In the genomic region with DNA sequence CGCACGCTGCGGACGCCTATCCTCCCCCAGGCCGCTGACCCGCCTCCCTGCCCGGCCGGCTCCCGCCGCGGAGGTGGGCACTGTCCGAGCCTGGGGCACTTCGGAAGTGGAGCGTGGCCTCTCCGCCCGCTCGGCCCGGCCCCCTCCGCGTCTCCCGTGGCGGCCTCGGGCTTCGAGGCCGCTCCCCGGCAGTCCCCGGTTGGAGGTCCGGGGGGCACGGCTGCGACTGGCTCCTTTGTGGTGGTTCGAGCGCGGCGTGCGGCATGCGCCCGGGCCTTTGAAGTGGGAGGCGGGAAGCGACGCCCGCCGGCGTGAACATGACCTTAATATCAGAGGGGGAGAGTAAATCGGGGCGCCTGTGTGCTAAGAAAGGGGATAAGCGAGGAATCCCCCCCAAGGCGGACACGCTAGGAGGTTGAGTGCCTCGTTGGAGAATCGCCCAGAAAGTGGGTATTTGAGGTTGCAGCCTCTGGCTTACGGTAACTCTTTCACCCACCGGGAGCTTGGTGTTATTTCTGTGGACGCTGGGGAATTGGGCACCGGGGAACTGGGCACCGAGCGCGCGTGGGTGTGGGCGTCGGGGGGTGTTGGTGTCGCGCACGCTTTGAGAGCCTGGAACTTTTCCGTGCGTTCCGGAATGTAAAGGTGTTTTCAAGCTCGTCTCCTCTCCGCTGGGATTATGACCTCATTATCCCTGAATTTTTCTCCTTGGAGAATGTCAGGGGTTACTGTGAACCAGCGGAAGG, we compare ENCODE assay signal across 8 cellular contexts. TPM values are rescaled to one million over a fixed set of nuclear protein-coding genes. Genes with fewer than 3 reads are reported as not detected.
DNase-seq lines count a peak whose midpoint lies in the region; ATAC-seq, FAIRE-seq and TF ChIP-seq lines count a peak whose summit lies in the region.

No MANE protein-coding gene starts in this region.

- peak overlapping the region; percentile 90 for H3K4me3 Mint-ChIP-seq in activated T-cell treated with anti-CD3 and anti-CD28 coated beads, Interleukin-2, amount 50 U/mL, for 4 hours

- DNase-seq in GM12892 (ENCODE audit: insufficient read length) (peak; percentile 34), HFF-Myc (ENCODE audit: extremely low read depth, low read depth) (no peak), NB4 (ENCODE audit: low read depth) (peak; percentile 38), fibroblast of lung (ENCODE audit: low read depth in 2 of 2) (peak; percentile 5 to 13), vagina (ENCODE audit: extremely low spot score in 2 of 2) (no peak), kidney glomerular epithelial cell (lab: John Stamatoyannopoulos, UW) (no peak)
- peak; percentile 23 for DNase-seq in activated T-cell treated with anti-CD3 and anti-CD28 coated beads, Interleukin-2, amount 50 U/mL, for 4 hours

- peak overlapping the region; percentile 57 for H3K4me2 ChIP-seq in fibroblast of lung (ENCODE audit: extremely low read depth, insufficient read depth, low read length)

- no peaks in the 10 kb centered on the region for H3K27me3 ChIP-seq in fibroblast of lung (ENCODE audit: control insufficient read depth, insufficient read depth, low read length)
- peaks cover 6% of the 10 kb centered on the region for H3K27me3 ChIP-seq in neutrophil
- H3K27me3 ChIP-seq in vagina: no peaks in the 10 kb centered on the region

- intact Hi-C loops in vagina (cut with DNase I): no loop called here

- H3K36me3 ChIP-seq in fibroblast of lung (ENCODE audit: control insufficient read depth, insufficient read depth, low read length): no peaks in the 10 kb centered on the region
- no peaks in the 10 kb centered on the region for H3K36me3 ChIP-seq in neutrophil
- H3K36me3 ChIP-seq in vagina: no peaks in the 10 kb centered on the region

- H3K27ac ChIP-seq in fibroblast of lung (ENCODE audit: insufficient read depth, low read length): peak overlapping the region; percentile 69
- peak overlapping the region; percentile 75 for H3K27ac ChIP-seq in neutrophil
- peak overlapping the region; percentile 88 for H3K27ac ChIP-seq in vagina

- no peak for TF ChIP-seq POLR2A in GM12892 (IDR thresholded peaks at IDR 0.05; ENCODE audit: low read depth, low read length)
- no peak for TF ChIP-seq POLR2A in NB4 (IDR thresholded peaks at IDR 0.05; ENCODE audit: extremely low read depth, insufficient read length)
- no peak for TF ChIP-seq POLR2A in vagina (IDR thresholded peaks at IDR 0.05)

- ATAC-seq in activated T-cell treated with anti-CD3 and anti-CD28 coated beads, Interleukin-2, amount 50 U/mL, for 4 hours: peak; percentile 28 to 33

- no peaks in the 10 kb centered on the region for H3K9me3 ChIP-seq in fibroblast of lung (ENCODE audit: control insufficient read depth, insufficient read depth, low read depth, low read length)
- no peaks in the 10 kb centered on the region for H3K9me3 ChIP-seq in neutrophil
- no peaks in the 10 kb centered on the region for H3K9me3 ChIP-seq in vagina

- H3K4me3 ChIP-seq in HFF-Myc (replicated peaks; ENCODE audit: low read depth, low read length) (peak overlapping the region; percentile 79), NB4 (ENCODE audit: low read depth, low read length) (peak overlapping the region; percentile 77), fibroblast of lung (replicated peaks in 1 of 4; ENCODE audit: control extremely low read depth in 1 of 4, insufficient read depth in 1 of 4, low read depth in 3 of 4, low read length in 4 of 4) (peak overlapping the region; percentile 82 to 91 (median 84)), neutrophil (ENCODE audit: low read depth in 1 of 2, low read length in 1 of 2) (peak overlapping the region; percentile 93 to 96), vagina (peak overlapping the region; percentile 81 to 97)

- peaks cover 59% of the 10 kb centered on the region for H3K79me2 ChIP-seq in fibroblast of lung (ENCODE audit: control insufficient read depth, insufficient read depth, low read length)

- FAIRE-seq in GM12892 (lab: Jason Lieb, UNC): no peak

- H3K9ac ChIP-seq in fibroblast of lung (ENCODE audit: insufficient read depth, low read length): peak overlapping the region; percentile 76

- TF ChIP-seq CTCF in HFF-Myc (IDR thresholded peaks at IDR 0.05; ENCODE audit: low read depth, low read length, missing control alignments): no peak
- no peak for TF ChIP-seq CTCF in NB4 (IDR thresholded peaks at IDR 0.05; ENCODE audit: low read depth, low read length)
- no peak for TF ChIP-seq CTCF in fibroblast of lung (conservative IDR thresholded peaks at IDR 0.05 in 1 of 2, IDR thresholded peaks at IDR 0.05 in 1 of 2; ENCODE audit: low read depth in 1 of 2, low read length in 2 of 2)
- no peak for TF ChIP-seq CTCF in neutrophil (IDR thresholded peaks at IDR 0.05)
- no peak for TF ChIP-seq CTCF in vagina (IDR thresholded peaks at IDR 0.05)

- no peaks in the 10 kb centered on the region for H3K27me3 Mint-ChIP-seq in activated T-cell treated with anti-CD3 and anti-CD28 coated beads, Interleukin-2, amount 50 U/mL, for 4 hours (ENCODE audit: low read depth)

- H3K9me3 Mint-ChIP-seq in activated T-cell treated with anti-CD3 and anti-CD28 coated beads, Interleukin-2, amount 50 U/mL, for 4 hours: no peaks in the 10 kb centered on the region

- H3K4me1 Mint-ChIP-seq in activated T-cell treated with anti-CD3 and anti-CD28 coated beads, Interleukin-2, amount 50 U/mL, for 4 hours (ENCODE audit: low read depth): peaks cover 31% of the 10 kb centered on the region

- H3K36me3 Mint-ChIP-seq in activated T-cell treated with anti-CD3 and anti-CD28 coated beads, Interleukin-2, amount 50 U/mL, for 4 hours (ENCODE audit: insufficient read depth): peaks cover 6% of the 10 kb centered on the region

- H3K4me1 ChIP-seq in fibroblast of lung (ENCODE audit: control insufficient read depth, extremely low read depth, insufficient read depth, low read length): peaks cover 7% of the 10 kb centered on the region
- peaks cover 25 to 28% of the 10 kb centered on the region in 2 experiments for H3K4me1 ChIP-seq in neutrophil (ENCODE audit: control insufficient read depth in 1 of 2, insufficient read depth in 1 of 2, low read depth in 1 of 2, low read length in 1 of 2)
- peaks cover 26% of the 10 kb centered on the region for H3K4me1 ChIP-seq in vagina

- peak overlapping the region; percentile 63 for H2AFZ ChIP-seq in fibroblast of lung (ENCODE audit: low read length)

- no peaks in the 10 kb centered on the region for H4K20me1 ChIP-seq in fibroblast of lung (ENCODE audit: control insufficient read depth, extremely low read depth, insufficient read depth, low read length)

RNA-seq across cellular contexts. Expression of gene SUV39H2, which starts 0.6 kb away (rescaled TPM):
- polyA plus RNA-seq in GM12892 (2012; ENCODE audit: missing spikeins): 19.8 TPM
- total RNA-seq in activated T-cell treated with anti-CD3 and anti-CD28 coated beads, Interleukin-2, amount 50 U/mL, for 4 hours: 10 to 100 TPM; 19.6 to 22.0 (median 21.6) TPM
- total RNA-seq in fibroblast of lung (8.1 and 8.5 TPM in 2 replicates), vagina (6.9 TPM)
- polyA plus RNA-seq in fibroblast of lung: 9.9 and 16.0 TPM in 2 replicates
- 6.8 and 12.6 TPM in 2 replicates for polyA plus RNA-seq in fibroblast of lung (2012)
- 2.4 and 2.5 TPM in 2 replicates for polyA minus RNA-seq in fibroblast of lung (ENCODE audit: low replicate concordance)

RNA-seq across cellular contexts. Expression of gene HSPA14, which starts 41.1 kb away (rescaled TPM):
- 20.5 TPM for polyA plus RNA-seq in GM12892 (2012; ENCODE audit: missing spikeins)
- 10 to 100 TPM; 53.9 to 58.5 (median 54.6) TPM for total RNA-seq in activated T-cell treated with anti-CD3 and anti-CD28 coated beads, Interleukin-2, amount 50 U/mL, for 4 hours
- total RNA-seq in fibroblast of lung (7.4 and 8.5 TPM in 2 replicates), vagina (8.3 TPM)
- polyA plus RNA-seq in fibroblast of lung: 14.3 and 21.8 TPM in 2 replicates
- polyA plus RNA-seq in fibroblast of lung (2012): 8.8 and 15.6 TPM in 2 replicates
- polyA minus RNA-seq in fibroblast of lung (ENCODE audit: low replicate concordance): 0.44 TPM in 1 of 2 replicates, not detected in the other

RNA-seq across cellular contexts. Expression of gene MSANTD7, which starts 41.1 kb away (rescaled TPM):
- polyA plus RNA-seq in GM12892 (2012; ENCODE audit: missing spikeins): 11.0 TPM
- 10 to 100 TPM; 28.1 to 33.0 (median 32.0) TPM for total RNA-seq in activated T-cell treated with anti-CD3 and anti-CD28 coated beads, Interleukin-2, amount 50 U/mL, for 4 hours
- total RNA-seq in fibroblast of lung (14.4 and 14.9 TPM in 2 replicates), vagina (11.8 TPM)
- 7.2 and 8.2 TPM in 2 replicates for polyA plus RNA-seq in fibroblast of lung
- 7.2 and 8.6 TPM in 2 replicates for polyA plus RNA-seq in fibroblast of lung (2012)
- polyA minus RNA-seq in fibroblast of lung (ENCODE audit: low replicate concordance): 5.5 and 9.6 TPM in 2 replicates

RNA-seq across cellular contexts. Expression of gene CDNF, which starts 41.4 kb away (rescaled TPM):
- 0.53 TPM for polyA plus RNA-seq in GM12892 (2012; ENCODE audit: missing spikeins)
- 1 to 10 TPM in 2 of 3 donors, under 1 TPM in 1; 0.71 to 2.1 (median 1.0) TPM for total RNA-seq in activated T-cell treated with anti-CD3 and anti-CD28 coated beads, Interleukin-2, amount 50 U/mL, for 4 hours
- total RNA-seq in fibroblast of lung (1.2 and 1.5 TPM in 2 replicates), vagina (7.4 TPM)
- polyA plus RNA-seq in fibroblast of lung: 2.8 and 3.4 TPM in 2 replicates
- polyA plus RNA-seq in fibroblast of lung (2012): 2.4 and 3.3 TPM in 2 replicates
- not detected in 2 replicates for polyA minus RNA-seq in fibroblast of lung (ENCODE audit: low replicate concordance)

Comparison
In these comparisons a context has a peak if more than half of its experiments do, and no peak if none do; other contexts are left out.
1. DNase-seq: peak in GM12892 (single experiment), NB4 (single experiment), activated T-cell treated with anti-CD3 and anti-CD28 coated beads, Interleukin-2, amount 50 U/mL, for 4 hours (single experiment) and fibroblast of lung (2 of 2); none in HFF-Myc (single experiment), vagina (0 of 2) and kidney glomerular epithelial cell (single experiment).
2. Peak in every context shown above with its lines, with median percentiles within 50 percentile points of each other: H3K4me3 ChIP-seq and H3K27ac ChIP-seq.